In the genomic region with DNA sequence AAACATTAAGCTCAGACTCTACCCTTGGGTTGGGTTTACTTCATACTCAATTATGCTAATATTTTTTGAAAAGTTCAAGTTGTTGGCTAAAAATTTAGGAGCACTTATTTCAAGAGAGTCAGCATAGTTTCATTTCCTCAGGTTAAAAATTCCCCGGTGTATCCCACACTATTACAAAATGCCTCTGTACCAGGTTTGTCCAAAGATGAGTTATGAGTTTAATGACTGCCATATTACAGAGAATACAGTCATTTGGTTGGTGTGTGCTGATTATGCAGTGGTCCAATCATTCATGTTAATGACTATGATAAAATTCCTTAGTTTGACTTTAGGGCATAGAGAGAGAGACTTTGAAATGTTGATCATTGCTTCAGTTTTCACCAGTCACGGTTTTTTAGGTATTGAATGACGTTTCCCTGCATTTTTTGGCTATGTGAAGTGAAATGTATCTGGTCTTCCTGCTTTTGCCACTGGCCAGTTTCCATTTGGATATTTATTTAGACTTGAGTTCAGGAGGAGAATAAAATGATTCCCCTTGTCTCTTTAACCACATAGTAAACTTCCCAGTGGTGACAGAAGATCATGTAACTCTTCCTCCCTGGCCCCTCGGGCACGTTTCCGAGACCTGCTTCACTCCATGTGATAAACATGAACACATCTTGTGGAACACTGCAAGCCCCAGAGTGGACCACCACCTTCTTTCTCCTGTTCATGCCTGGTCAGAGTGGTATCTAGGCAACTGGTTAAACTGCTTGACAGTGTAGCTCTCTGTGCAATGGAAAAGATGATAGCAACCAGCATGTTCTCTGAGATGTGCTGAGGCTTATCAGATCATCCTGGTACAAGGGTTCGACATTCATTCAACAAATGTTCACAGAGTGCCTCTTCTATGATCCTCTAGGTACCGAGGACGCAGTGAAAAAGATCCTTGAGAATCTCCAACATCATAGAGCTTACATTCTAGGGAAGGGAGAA, we compare ENCODE assay signal across 18 cellular contexts.
DNase-seq lines count a peak whose midpoint lies in the region; ATAC-seq and FAIRE-seq lines count a peak whose summit lies in the region.
"Had no signal": no experiment of that assay in that cellular context is flagged by ENCODE, and none has a peak within 500 bp of the region (broad histone marks: within the 10 kb centered on the region; RNA-seq: fewer than 3 reads in every experiment).

No MANE protein-coding gene starts in this region.

- peaks cover 7% of the 10 kb centered on the region for H3K9me3 ChIP-seq in endocrine pancreas (ENCODE audit: control insufficient read depth, low read length)
- H3K9me3 ChIP-seq: breast epithelium, psoas muscle had no signal

- FAIRE-seq in GM18507 (lab: Jason Lieb, UNC) = peak; percentile 51
- FAIRE-seq: keratinocyte had no signal

- DNase-seq in GM18507 (ENCODE audit: extremely low spot score, insufficient read length, low read depth) = no peak
- no peak for DNase-seq in D341Med (ENCODE audit: low spot score)
- no peak for DNase-seq in anterior cingulate cortex (lab: John Stamatoyannopoulos, UW)
- DNase-seq: activated CD4-positive, alpha-beta memory T cell treated with anti-CD3 and anti-CD28 coated beads, Interleukin-2, amount 10 ng/mL, durations not matched to agents 7 days and 5 days; activated T-cell treated with anti-CD3 and anti-CD28 coated beads, Interleukin-2, amount 50 U/mL, for 48 hours; IMR-90; NCI-H2029; NCI-H524 treated with DMSO at 0.1 percent for 48 hours; psoas muscle; RPMI8226; stimulated activated CD4-positive, alpha-beta T cell treated with anti-CD3 and anti-CD28 coated beads, Interleukin-15, amount 100 ng/mL, for 24 hours; WERI-Rb-1 had no signal

- peaks cover 3% of the 10 kb centered on the region for H3K36me3 ChIP-seq in endocrine pancreas (ENCODE audit: control insufficient read depth, insufficient read depth, low read length)
- H3K36me3 ChIP-seq: breast epithelium, WERI-Rb-1 had no signal

- H3K9ac ChIP-seq in endocrine pancreas (ENCODE audit: control insufficient read depth, insufficient read depth, low read length) = no peak overlapping the region

- ATAC-seq in GM21619 (IDR thresholded peaks at IDR 0.05; ENCODE audit: unreplicated experiment) = peak; percentile 47
- ATAC-seq in HG03469 (IDR thresholded peaks at IDR 0.05; ENCODE audit: unreplicated experiment) = peak; percentile 45
- no peak for ATAC-seq in GM18498 (IDR thresholded peaks at IDR 0.05; ENCODE audit: unreplicated experiment)

- H3K4me3 ChIP-seq in endocrine pancreas (ENCODE audit: control insufficient read depth, insufficient read depth, low read length) = peak overlapping the region; percentile 40
- H3K4me3 ChIP-seq: breast epithelium, psoas muscle had no signal

- peaks cover 14% of the 10 kb centered on the region for H3K4me1 ChIP-seq in endocrine pancreas (ENCODE audit: control insufficient read depth, insufficient read depth, low read length)
- H3K4me1 ChIP-seq: breast epithelium, psoas muscle had no signal

- H3K27me3 ChIP-seq in endocrine pancreas (ENCODE audit: control insufficient read depth, insufficient read depth, low read length) = no peaks in the 10 kb centered on the region
- H3K27me3 ChIP-seq: breast epithelium had no signal
